In genomic region chr1:1856161-1856560, GRCh38 we compare ENCODE assay signal across 3 cellular contexts. TPM values are rescaled to one million over a fixed set of nuclear protein-coding genes. Genes with fewer than 3 reads are reported as not detected.
"Had no signal": no experiment of that assay in that cellular context is flagged by ENCODE, and none has a peak within 500 bp of the region (broad histone marks: within the 10 kb centered on the region; RNA-seq: fewer than 3 reads in every experiment).

No MANE protein-coding gene starts in this region.

RNA-seq across cellular contexts. Expression of gene CALML6, which starts 58.9 kb away (rescaled TPM):
- total RNA-seq: omental fat pad, right atrium auricular region had no signal
- polyA plus RNA-seq: neural cell had no signal
